ENCODE assay signal across 7 cellular contexts in genomic region chr17:20118280-20118679, GRCh38.
"Had no signal": no experiment of that assay in that cellular context is flagged by ENCODE, and none has a peak within 500 bp of the region (broad histone marks: within the 10 kb centered on the region; RNA-seq: fewer than 3 reads in every experiment).

No MANE protein-coding gene starts in this region.

- FAIRE-seq: HepG2, HTR-8/SVneo had no signal

- H3K27ac ChIP-seq: HL-60, KMS-11 had no signal

- DNase-seq: IMR-90, KBM-7, KG1 had no signal

- H3K4me2 ChIP-seq: KMS-11 had no signal

- ATAC-seq: HepG2 had no signal

- H3K9ac ChIP-seq: KMS-11 had no signal
